In the genomic region with DNA sequence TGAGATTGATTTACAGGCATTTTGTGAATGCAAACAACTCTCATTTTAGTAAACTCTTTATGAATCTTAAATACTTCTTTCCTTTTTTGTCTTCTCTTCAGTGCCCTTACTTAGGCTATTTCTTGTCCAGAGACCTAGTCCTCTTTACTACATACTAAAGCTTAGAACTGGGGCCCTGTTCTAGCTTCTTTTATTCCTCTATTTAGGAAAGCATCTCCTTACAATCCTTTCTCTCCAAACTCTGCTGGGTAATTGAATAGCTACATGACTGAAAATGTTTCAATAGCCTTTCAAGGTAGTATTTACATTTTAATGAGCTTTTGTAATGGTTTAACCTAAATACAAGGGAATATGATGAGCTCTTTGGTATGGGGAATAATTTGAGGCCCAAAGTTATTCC, we compare ENCODE assay signal across 21 cellular contexts.
"Had no signal": no experiment of that assay in that cellular context is flagged by ENCODE, and none has a peak within 500 bp of the region (broad histone marks: within the 10 kb centered on the region; RNA-seq: fewer than 3 reads in every experiment).

No MANE protein-coding gene starts in this region.

- H3K27me3 Mint-ChIP-seq: activated CD4-positive, alpha-beta T cell treated with anti-CD3 and anti-CD28 coated beads, Interleukin-2, amount 10 ng/mL, durations not matched to agents 24 days and 14 days; activated CD8-positive, alpha-beta memory T cell treated with anti-CD3 and anti-CD28 coated beads, Interleukin-2, amount 10 ng/mL, durations not matched to agents 7 days and 5 days; activated naive CD4-positive, alpha-beta T cell treated with anti-CD3 and anti-CD28 coated beads, Interleukin-2, amount 50 U/mL, for 24 hours; activated T-cell treated with anti-CD3 and anti-CD28 coated beads, Interleukin-2, amount 50 U/mL, for 24 hours; central memory CD8-positive, alpha-beta T cell had no signal

- H3K9ac ChIP-seq: SK-N-SH had no signal

- H3K9me3 ChIP-seq: SK-N-SH had no signal

- H3K9me3 Mint-ChIP-seq: activated CD4-positive, alpha-beta T cell treated with anti-CD3 and anti-CD28 coated beads, Interleukin-2, amount 10 ng/mL, durations not matched to agents 24 days and 14 days; activated naive CD4-positive, alpha-beta T cell treated with anti-CD3 and anti-CD28 coated beads, Interleukin-2, amount 50 U/mL, for 24 hours; activated T-helper 1 cell treated with anti-CD3 and anti-CD28 coated beads, Interleukin-12 subunit alpha, Interleukin-12 subunit beta, Interleukin-2, Interleukin-4 antibody, amounts not matched to agents 30 ng/mL and 10 ng/mL and 1 ng/mL, durations not matched to agents 14 hours and 24 hours and 36 hours; T-helper 1 cell treated with Interleukin-12 subunit alpha and Interleukin-12 subunit beta and Interleukin-4 antibody, amounts not matched to agents 30 μg/mL and 1 μg/mL, for 36 hours had no signal

- H3K4me3 Mint-ChIP-seq: activated CD4-positive, alpha-beta T cell treated with anti-CD3 and anti-CD28 coated beads, Interleukin-2, amount 10 ng/mL, durations not matched to agents 24 days and 14 days; activated CD8-positive, alpha-beta memory T cell treated with anti-CD3 and anti-CD28 coated beads, Interleukin-2, amount 10 ng/mL, durations not matched to agents 7 days and 5 days; activated naive CD4-positive, alpha-beta T cell treated with anti-CD3 and anti-CD28 coated beads, Interleukin-2, amount 50 U/mL, for 24 hours; activated T-cell treated with anti-CD3 and anti-CD28 coated beads, Interleukin-2, amount 50 U/mL, for 24 hours; activated T-helper 1 cell treated with anti-CD3 and anti-CD28 coated beads, Interleukin-12 subunit alpha, Interleukin-12 subunit beta, Interleukin-2, Interleukin-4 antibody, amounts not matched to agents 30 ng/mL and 10 ng/mL and 1 ng/mL, durations not matched to agents 14 hours and 24 hours and 36 hours; central memory CD8-positive, alpha-beta T cell; T-helper 1 cell treated with Interleukin-12 subunit alpha and Interleukin-12 subunit beta and Interleukin-4 antibody, amounts not matched to agents 30 μg/mL and 1 μg/mL, for 36 hours had no signal

- H3K27ac Mint-ChIP-seq: activated CD4-positive, alpha-beta T cell treated with anti-CD3 and anti-CD28 coated beads, Interleukin-2, amount 10 ng/mL, durations not matched to agents 24 days and 14 days; activated CD8-positive, alpha-beta memory T cell treated with anti-CD3 and anti-CD28 coated beads, Interleukin-2, amount 10 ng/mL, durations not matched to agents 7 days and 5 days; activated naive CD4-positive, alpha-beta T cell treated with anti-CD3 and anti-CD28 coated beads, Interleukin-2, amount 50 U/mL, for 24 hours; activated T-cell treated with anti-CD3 and anti-CD28 coated beads, Interleukin-2, amount 50 U/mL, for 24 hours; activated T-helper 1 cell treated with anti-CD3 and anti-CD28 coated beads, Interleukin-12 subunit alpha, Interleukin-12 subunit beta, Interleukin-2, Interleukin-4 antibody, amounts not matched to agents 30 ng/mL and 10 ng/mL and 1 ng/mL, durations not matched to agents 14 hours and 24 hours and 36 hours; T-helper 1 cell treated with Interleukin-12 subunit alpha and Interleukin-12 subunit beta and Interleukin-4 antibody, amounts not matched to agents 30 μg/mL and 1 μg/mL, for 36 hours had no signal

- H3K4me1 Mint-ChIP-seq: activated CD4-positive, alpha-beta T cell treated with anti-CD3 and anti-CD28 coated beads, Interleukin-2, amount 10 ng/mL, durations not matched to agents 24 days and 14 days; activated CD8-positive, alpha-beta memory T cell treated with anti-CD3 and anti-CD28 coated beads, Interleukin-2, amount 10 ng/mL, durations not matched to agents 7 days and 5 days; activated naive CD4-positive, alpha-beta T cell treated with anti-CD3 and anti-CD28 coated beads, Interleukin-2, amount 50 U/mL, for 24 hours; central memory CD8-positive, alpha-beta T cell had no signal

- H3K36me3 Mint-ChIP-seq: activated CD8-positive, alpha-beta memory T cell treated with anti-CD3 and anti-CD28 coated beads, Interleukin-2, amount 10 ng/mL, durations not matched to agents 7 days and 5 days; activated naive CD4-positive, alpha-beta T cell treated with anti-CD3 and anti-CD28 coated beads, Interleukin-2, amount 50 U/mL, for 24 hours had no signal

- DNase-seq: activated CD4-positive, alpha-beta T cell treated with anti-CD3 and anti-CD28 coated beads for 1 hour; activated CD4-positive, alpha-beta T cell treated with anti-CD3 and anti-CD28 coated beads, Interleukin-2, amount 10 ng/mL, durations not matched to agents 24 days and 14 days; activated CD4-positive, alpha-beta T cell treated with anti-CD3 and anti-CD28 coated beads, Interleukin-2, amount 50 U/mL, for 48 hours; activated CD8-positive, alpha-beta memory T cell treated with anti-CD3 and anti-CD28 coated beads, Interleukin-2, amount 10 ng/mL, durations not matched to agents 7 days and 5 days; activated effector memory CD4-positive, alpha-beta T cell treated with Interleukin-2 at 50 U/mL for 16 hours; activated naive CD4-positive, alpha-beta T cell; activated T-cell treated with anti-CD3 and anti-CD28 coated beads, Interleukin-2, amount 50 U/mL, for 24 hours; aorta; KG1; NCI-H146; NCI-H187 treated with DMSO at 0.1 percent for 48 hours; NCI-H2171 treated with DMSO at 0.1 percent for 48 hours; NCI-H226; NCI-H526; NCI-H82; SK-N-SH; SW 1271 had no signal

- H3K4me2 ChIP-seq: SK-N-SH had no signal

- ATAC-seq: activated CD8-positive, alpha-beta memory T cell treated with anti-CD3 and anti-CD28 coated beads, Interleukin-2, amount 10 ng/mL, durations not matched to agents 7 days and 5 days had no signal
